Comparison of ENCODE assay signal across 1 cellular context in genomic region chr11:75308116-75308515, GRCh38.
TF ChIP-seq lines count a peak whose summit lies in the region.

No MANE protein-coding gene starts in this region.

TF ChIP-seq in HepG2, 621 proteins besides CTCF, POLR2A, EP300 and RAD21:
- 0 out of 2 replicates have a peak, but pooled peaks have one; percentile 13 for TF ChIP-seq SAP130 (CRISPR knock-in tag; IDR thresholded peaks at IDR 0.05; ENCODE audit: low read depth)
- TF ChIP-seq LBX2 (CRISPR knock-in tag; IDR thresholded peaks at IDR 0.05; ENCODE audit: borderline replicate concordance): no peak
- 0 out of 4 replicates have a peak, but pooled peaks of 1 of the 2 experiments have one; percentile 3 for TF ChIP-seq MAFK (conservative IDR thresholded peaks at IDR 0.05 in 1 of 2, IDR thresholded peaks at IDR 0.05 in 1 of 2; ENCODE audit: low read length in 2 of 2)
